ENCODE assay signal across 1 cellular context in the genomic region with DNA sequence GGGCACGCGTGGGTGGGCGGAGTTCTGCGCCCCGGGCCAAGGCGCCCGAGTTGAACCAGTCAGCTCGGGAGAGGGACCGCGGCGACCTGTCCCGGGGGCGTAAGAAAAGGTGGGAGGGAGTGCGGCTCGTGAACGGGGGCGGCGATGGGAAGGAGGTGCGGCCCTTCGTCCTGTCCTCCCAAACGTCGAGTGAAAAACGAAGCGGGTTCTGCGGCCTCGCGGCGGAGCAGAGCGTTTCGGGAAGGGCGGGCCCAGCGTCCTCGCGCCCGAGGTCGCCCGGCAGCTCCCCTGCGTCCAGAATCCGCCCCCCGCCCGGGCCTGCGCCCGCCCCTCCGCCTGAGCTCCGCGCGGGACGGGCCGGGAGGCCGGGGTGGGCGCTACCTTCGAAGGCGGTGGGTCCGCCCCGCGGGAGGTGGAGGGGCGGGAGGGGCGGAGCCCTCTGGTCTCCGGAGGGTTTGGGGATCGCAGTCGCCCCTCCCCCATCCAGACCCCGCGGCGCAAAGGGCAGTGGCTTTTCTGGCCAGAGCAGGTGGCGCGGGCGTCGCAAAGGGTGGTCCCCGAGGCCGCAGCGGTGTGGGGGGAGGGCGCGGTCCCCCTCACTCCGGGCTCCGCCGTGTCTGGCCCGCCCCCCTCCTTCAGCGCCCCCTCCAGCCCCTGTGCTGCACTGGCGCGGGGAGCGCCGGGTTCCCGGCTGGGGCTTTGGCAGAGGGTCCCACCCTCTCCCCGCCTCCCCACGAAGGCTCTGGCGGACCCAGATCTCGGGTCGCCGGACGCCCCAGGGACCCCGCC.
TF ChIP-seq lines count a peak whose summit lies in the region.

No MANE protein-coding gene starts in this region.

TF ChIP-seq in GM12878, 131 proteins besides CTCF, POLR2A, EP300 and RAD21:
- TF ChIP-seq BCL11A (IDR thresholded peaks at IDR 0.05; ENCODE audit: low read depth, low read length) (no peak), TAF1 (IDR thresholded peaks at IDR 0.05; ENCODE audit: borderline replicate concordance, low read depth, low read length) (no peak), GABPA (IDR thresholded peaks at IDR 0.05; ENCODE audit: low read depth) (no peak), NBN (IDR thresholded peaks at IDR 0.05) (no peak), EGR1 (IDR thresholded peaks at IDR 0.05; ENCODE audit: borderline replicate concordance in 1 of 2, low read depth in 2 of 2, low read length in 2 of 2) (no peak), SKIL (IDR thresholded peaks at IDR 0.05; ENCODE audit: low read depth, poor library complexity, severe bottlenecking) (no peak), SMAD1 (IDR thresholded peaks at IDR 0.05; ENCODE audit: low read depth, partially characterized antibody) (no peak), ZZZ3 (IDR thresholded peaks at IDR 0.05; ENCODE audit: control insufficient read depth, insufficient read length, low read depth) (no peak), KAT2A (conservative IDR thresholded peaks at IDR 0.05; ENCODE audit: control insufficient read depth, low read depth, low read length) (no peak), BMI1 (IDR thresholded peaks at IDR 0.05; ENCODE audit: borderline replicate concordance) (no peak), BCLAF1 (IDR thresholded peaks at IDR 0.05) (no peak), RELA (IDR thresholded peaks at IDR 0.05; ENCODE audit: borderline replicate concordance, partially characterized antibody) (no peak), ATF3 (IDR thresholded peaks at IDR 0.05; ENCODE audit: borderline replicate concordance, extremely low read depth, low read depth, low read length) (no peak), ZNF217 (IDR thresholded peaks at IDR 0.05) (no peak)
- TF ChIP-seq, protein P1, sequence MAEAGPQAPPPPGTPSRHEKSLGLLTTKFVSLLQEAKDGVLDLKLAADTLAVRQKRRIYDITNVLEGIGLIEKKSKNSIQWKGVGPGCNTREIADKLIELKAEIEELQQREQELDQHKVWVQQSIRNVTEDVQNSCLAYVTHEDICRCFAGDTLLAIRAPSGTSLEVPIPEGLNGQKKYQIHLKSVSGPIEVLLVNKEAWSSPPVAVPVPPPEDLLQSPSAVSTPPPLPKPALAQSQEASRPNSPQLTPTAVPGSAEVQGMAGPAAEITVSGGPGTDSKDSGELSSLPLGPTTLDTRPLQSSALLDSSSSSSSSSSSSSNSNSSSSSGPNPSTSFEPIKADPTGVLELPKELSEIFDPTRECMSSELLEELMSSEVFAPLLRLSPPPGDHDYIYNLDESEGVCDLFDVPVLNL (IDR thresholded peaks at IDR 0.05; ENCODE audit: low read depth, low read length) = no peak
- TF ChIP-seq, protein P2, sequence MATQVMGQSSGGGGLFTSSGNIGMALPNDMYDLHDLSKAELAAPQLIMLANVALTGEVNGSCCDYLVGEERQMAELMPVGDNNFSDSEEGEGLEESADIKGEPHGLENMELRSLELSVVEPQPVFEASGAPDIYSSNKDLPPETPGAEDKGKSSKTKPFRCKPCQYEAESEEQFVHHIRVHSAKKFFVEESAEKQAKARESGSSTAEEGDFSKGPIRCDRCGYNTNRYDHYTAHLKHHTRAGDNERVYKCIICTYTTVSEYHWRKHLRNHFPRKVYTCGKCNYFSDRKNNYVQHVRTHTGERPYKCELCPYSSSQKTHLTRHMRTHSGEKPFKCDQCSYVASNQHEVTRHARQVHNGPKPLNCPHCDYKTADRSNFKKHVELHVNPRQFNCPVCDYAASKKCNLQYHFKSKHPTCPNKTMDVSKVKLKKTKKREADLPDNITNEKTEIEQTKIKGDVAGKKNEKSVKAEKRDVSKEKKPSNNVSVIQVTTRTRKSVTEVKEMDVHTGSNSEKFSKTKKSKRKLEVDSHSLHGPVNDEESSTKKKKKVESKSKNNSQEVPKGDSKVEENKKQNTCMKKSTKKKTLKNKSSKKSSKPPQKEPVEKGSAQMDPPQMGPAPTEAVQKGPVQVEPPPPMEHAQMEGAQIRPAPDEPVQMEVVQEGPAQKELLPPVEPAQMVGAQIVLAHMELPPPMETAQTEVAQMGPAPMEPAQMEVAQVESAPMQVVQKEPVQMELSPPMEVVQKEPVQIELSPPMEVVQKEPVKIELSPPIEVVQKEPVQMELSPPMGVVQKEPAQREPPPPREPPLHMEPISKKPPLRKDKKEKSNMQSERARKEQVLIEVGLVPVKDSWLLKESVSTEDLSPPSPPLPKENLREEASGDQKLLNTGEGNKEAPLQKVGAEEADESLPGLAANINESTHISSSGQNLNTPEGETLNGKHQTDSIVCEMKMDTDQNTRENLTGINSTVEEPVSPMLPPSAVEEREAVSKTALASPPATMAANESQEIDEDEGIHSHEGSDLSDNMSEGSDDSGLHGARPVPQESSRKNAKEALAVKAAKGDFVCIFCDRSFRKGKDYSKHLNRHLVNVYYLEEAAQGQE (IDR thresholded peaks at IDR 0.05; ENCODE audit: low read depth, low read length) = no peak
